1 cellular context compared by ENCODE assay signal in genomic region chr20:36050436-36051317, GRCh38.
TF ChIP-seq lines count a peak whose summit lies in the region.

No MANE protein-coding gene starts in this region.

TF ChIP-seq in K562, 482 proteins besides CTCF, POLR2A, EP300 and RAD21 (continued from another document and continues in another):
- TF ChIP-seq ZBTB40 (IDR thresholded peaks at IDR 0.05) (peak; percentile 99), ZBTB40 (CRISPR knock-in tag; IDR thresholded peaks at IDR 0.05) (no peak), STAT6 (CRISPR knock-in tag; IDR thresholded peaks at IDR 0.05) (0 out of 2 replicates have a peak, but pooled peaks have one; percentile 32), SMC3 (conservative IDR thresholded peaks at IDR 0.05; ENCODE audit: insufficient read depth, low read depth, low read length) (0 out of 2 replicates have a peak, but pooled peaks have one; percentile 8), ZBTB34 (CRISPR knock-in tag; IDR thresholded peaks at IDR 0.05) (no peak), PTTG1 (tag; IDR thresholded peaks at IDR 0.05; ENCODE audit: low read depth) (no peak), SRSF9 (IDR thresholded peaks at IDR 0.05; ENCODE audit: borderline replicate concordance, low read depth, low read length) (no peak), COPS2 (conservative IDR thresholded peaks at IDR 0.05) (no peak), PRPF4 (IDR thresholded peaks at IDR 0.05; ENCODE audit: insufficient read depth, low read depth, low read length, poor library complexity, severe bottlenecking) (peak; percentile 92), NBN (IDR thresholded peaks at IDR 0.05; ENCODE audit: low read depth) (no peak), STAT5A (IDR thresholded peaks at IDR 0.05; ENCODE audit: borderline replicate concordance, low read length) (peak; percentile 4; the same call in 1 of the 2 replicates), JUN (IDR thresholded peaks at IDR 0.05; ENCODE audit: borderline replicate concordance, low read depth, low read length) (peak; percentile 50; the same call in 1 of the 2 replicates), JUN (CRISPR knock-in tag; IDR thresholded peaks at IDR 0.05; ENCODE audit: borderline replicate concordance) (no peak), E2F3 (CRISPR knock-in tag; IDR thresholded peaks at IDR 0.05) (peak; percentile 35; the same call in 1 of the 2 replicates), EWSR1 (IDR thresholded peaks at IDR 0.05; ENCODE audit: borderline replicate concordance, low read depth, partially characterized antibody) (no peak), CREB3L1 (IDR thresholded peaks at IDR 0.05; ENCODE audit: borderline replicate concordance, low read depth) (peak; percentile 99), KHSRP (IDR thresholded peaks at IDR 0.05) (no peak), ZNF77 (CRISPR knock-in tag; IDR thresholded peaks at IDR 0.05) (no peak), HINFP (tag; conservative IDR thresholded peaks at IDR 0.05; ENCODE audit: low read depth) (no peak), KLF13 (tag; IDR thresholded peaks at IDR 0.05; ENCODE audit: borderline replicate concordance, low read depth) (no peak), CHD4 (IDR thresholded peaks at IDR 0.05; ENCODE audit: insufficient read depth, insufficient replicate concordance, low read depth, low read length, poor library complexity, severe bottlenecking) (no peak), NR2C1 (IDR thresholded peaks at IDR 0.05) (peak; percentile 42; the same call in 1 of the 2 replicates), NR2C1 (tag; IDR thresholded peaks at IDR 0.05) (peak; percentile 61), LCOR (CRISPR knock-in tag; IDR thresholded peaks at IDR 0.05) (no peak; the same call in 1 of the 2 replicates), SIN3A (IDR thresholded peaks at IDR 0.05; ENCODE audit: borderline replicate concordance in 2 of 2, control insufficient read depth in 1 of 2, low read depth in 2 of 2, low read length in 2 of 2) (peak; percentile 78; a peak in 2 of 4 replicates), NCOA1 (IDR thresholded peaks at IDR 0.05; ENCODE audit: low read depth) (peak; percentile 97), YY1 (IDR thresholded peaks at IDR 0.05; ENCODE audit: borderline replicate concordance in 1 of 3, control insufficient read depth in 1 of 3, extremely low read depth in 1 of 3, insufficient read depth in 3 of 3, insufficient read length in 1 of 3, insufficient replicate concordance in 2 of 3, low read depth in 1 of 3, low read length in 2 of 3) (peak; percentile 51 to 88 (median 80)), ARID2 (IDR thresholded peaks at IDR 0.05) (no peak), ZNF444 (CRISPR knock-in tag; IDR thresholded peaks at IDR 0.05) (no peak), TAF7 (tag; IDR thresholded peaks at IDR 0.05) (peak; percentile 89), HDAC2 (IDR thresholded peaks at IDR 0.05) (no peak), ILF3 (IDR thresholded peaks at IDR 0.05; ENCODE audit: borderline replicate concordance) (peak; percentile 61; the same call in 1 of the 2 replicates), IFI16 (CRISPR knock-in tag; IDR thresholded peaks at IDR 0.05) (no peak), ADNP (tag; IDR thresholded peaks at IDR 0.05) (no peak), ZNF561 (CRISPR knock-in tag; conservative IDR thresholded peaks at IDR 0.05) (no peak), DEAF1 (CRISPR knock-in tag; IDR thresholded peaks at IDR 0.05) (peak; percentile 32; the same call in 1 of the 2 replicates), ZNF512 (tag; IDR thresholded peaks at IDR 0.05) (no peak), TFAM (CRISPR knock-in tag; conservative IDR thresholded peaks at IDR 0.05) (no peak), ATF7 (IDR thresholded peaks at IDR 0.05) (peak; percentile 34; the same call in 1 of the 2 replicates), ZNF277 (CRISPR knock-in tag; IDR thresholded peaks at IDR 0.05; ENCODE audit: borderline replicate concordance) (no peak), RBM14 (IDR thresholded peaks at IDR 0.05; ENCODE audit: borderline replicate concordance, insufficient read depth, low read depth, low read length) (peak; percentile 97; the same call in 1 of the 2 replicates), ASH1L (IDR thresholded peaks at IDR 0.05; ENCODE audit: borderline replicate concordance, low read depth, partially characterized antibody) (no peak)
